1 cellular context compared by ENCODE assay signal in genomic region chr2:160674076-160674630, GRCh38.
TF ChIP-seq lines count a peak whose summit lies in the region.

No MANE protein-coding gene starts in this region.

TF ChIP-seq in endothelial cell of umbilical vein, 7 proteins besides CTCF, POLR2A, EP300 and RAD21:
- TF ChIP-seq MAX (IDR thresholded peaks at IDR 0.05; ENCODE audit: insufficient read depth, insufficient read length) (no peak), GATA2 (IDR thresholded peaks at IDR 0.05; ENCODE audit: insufficient read depth, insufficient read length, low read depth, low read length) (no peak), MYC (IDR thresholded peaks at IDR 0.05; ENCODE audit: low read depth, low read length) (no peak), JUN (IDR thresholded peaks at IDR 0.05; ENCODE audit: borderline replicate concordance, insufficient read depth, insufficient read length, low read depth) (no peak), EZH2 (IDR thresholded peaks at IDR 0.05; ENCODE audit: borderline replicate concordance, low read depth, low read length, severe bottlenecking) (no peak), POLR2AphosphoS5 (IDR thresholded peaks at IDR 0.05; ENCODE audit: insufficient read depth, low read depth, low read length) (no peak), FOS (IDR thresholded peaks at IDR 0.05; ENCODE audit: borderline replicate concordance, insufficient read depth, low read length) (no peak)
